21 cellular contexts compared by ENCODE assay signal in genomic region chr13:91112191-91112579, GRCh38.
"Had no signal": no experiment of that assay in that cellular context is flagged by ENCODE, and none has a peak within 500 bp of the region (broad histone marks: within the 10 kb centered on the region; RNA-seq: fewer than 3 reads in every experiment).

No MANE protein-coding gene starts in this region.

- DNase-seq: activated CD4-positive, alpha-beta memory T cell treated with anti-CD3 and anti-CD28 coated beads, Interleukin-2, amount 10 ng/mL, durations not matched to agents 7 days and 5 days; activated CD4-positive, alpha-beta T cell treated with anti-CD3 and anti-CD28 coated beads, Interleukin-2, amount 50 U/mL, for 1 hour; activated CD4-positive, CD25-positive, alpha-beta regulatory T cell; activated gamma-delta T cell; activated naive CD4-positive, alpha-beta T cell treated with anti-CD3 and anti-CD28 coated beads for 36 hours; activated T-cell treated with anti-CD3 and anti-CD28 coated beads for 4 hours; activated T-cell treated with anti-CD3 and anti-CD28 coated beads, Interleukin-2, amount 50 U/mL, for 48 hours; amygdala; cerebellar nuclear complex; Kasumi-1; NCI-H1048; NCI-H1930; NCI-H2171; NCI-H2227 treated with DMSO at 0.1 percent for 48 hours; NCI-H446 treated with DMSO at 0.1 percent for 48 hours; NCI-H526 treated with DMSO at 0.1 percent for 48 hours; PC-9; SHP77 treated with DMSO at 0.1 percent for 48 hours; T-helper 17 cell; T-helper 9 cell had no signal

- ATAC-seq: activated T-helper 17 cell treated with anti-CD3 and anti-CD28 coated beads, Interleukin-2, amount 50 U/mL, for 72 hours; T-helper 17 cell had no signal
